Comparison of ENCODE assay signal across 8 cellular contexts in genomic region chr11:65355776-65356393, GRCh38. TPM values are rescaled to one million over a fixed set of nuclear protein-coding genes. Genes with fewer than 3 reads are reported as not detected.
DNase-seq lines count a peak whose midpoint lies in the region; ATAC-seq and TF ChIP-seq lines count a peak whose summit lies in the region.

No MANE protein-coding gene starts in this region.

- no peak overlapping the region for H2BK5ac ChIP-seq in mesenchymal stem cell (ENCODE audit: low read depth, low read length, poor library complexity, severe bottlenecking)

- H3K9ac ChIP-seq in mesenchymal stem cell (ENCODE audit: low read length), result peak overlapping the region; percentile 55

- H3K23ac ChIP-seq in mesenchymal stem cell (ENCODE audit: low read length in 2 of 2), result peak overlapping the region in 1 of 2 experiments; percentile 74

- peaks cover 2% of the 10 kb centered on the region for H3K79me1 ChIP-seq in mesenchymal stem cell (replicated peaks; ENCODE audit: low read length, poor library complexity, severe bottlenecking)

- no peak overlapping the region for H3K18ac ChIP-seq in mesenchymal stem cell (ENCODE audit: low read depth in 1 of 2, low read length in 2 of 2)

- 31% methylated on average over 35 of the region's 35 CpGs for WGBS in mesenchymal stem cell
- WGBS in tibial nerve, 2 donors, result 38% methylated on average over 19 to 23 of the region's 35 CpGs

- peaks cover 30% of the 10 kb centered on the region for H3K36me3 Mint-ChIP-seq in activated T-cell treated with anti-CD3 and anti-CD28 coated beads, Interleukin-2, amount 50 U/mL, for 24 hours (ENCODE audit: low read depth)
- peaks cover 18% of the 10 kb centered on the region for H3K36me3 Mint-ChIP-seq in central memory CD8-positive, alpha-beta T cell (ENCODE audit: insufficient read depth)

- peaks cover 17% of the 10 kb centered on the region for H3K4me1 Mint-ChIP-seq in activated T-cell treated with anti-CD3 and anti-CD28 coated beads, Interleukin-2, amount 50 U/mL, for 24 hours (ENCODE audit: low read depth)
- H3K4me1 Mint-ChIP-seq in central memory CD8-positive, alpha-beta T cell, result peaks cover 21% of the 10 kb centered on the region

- no peak for DNase-seq in activated T-cell treated with anti-CD3 and anti-CD28 coated beads, Interleukin-2, amount 50 U/mL, for 24 hours
- no peak for DNase-seq in activated T-cell treated with anti-CD3 and anti-CD28 coated beads, Interleukin-2, amount 50 U/mL, for 1 hour
- DNase-seq in central memory CD8-positive, alpha-beta T cell (ENCODE audit: low spot score in 2 of 2), result no peak
- DNase-seq in mesenchymal stem cell (peak; percentile 50), tibial nerve (ENCODE audit: low spot score in 2 of 2) (no peak), RKO (ENCODE audit: low spot score) (no peak)
- no peak for DNase-seq in stimulated activated CD4-positive, alpha-beta T cell treated with anti-CD3 and anti-CD28 coated beads, Interleukin-2, amount 100 ng/mL, for 24 hours

- H2AK5ac ChIP-seq in mesenchymal stem cell (ENCODE audit: low read length, severe bottlenecking), result no peak overlapping the region

- H4K91ac ChIP-seq in mesenchymal stem cell (ENCODE audit: low read length), result no peak overlapping the region

- no peak overlapping the region for H2BK120ac ChIP-seq in mesenchymal stem cell (ENCODE audit: low read depth, low read length)

- TF ChIP-seq POLR2A in tibial nerve (IDR thresholded peaks at IDR 0.05), result no peak

- no peaks in the 10 kb centered on the region for H3K27me3 Mint-ChIP-seq in activated T-cell treated with anti-CD3 and anti-CD28 coated beads, Interleukin-2, amount 50 U/mL, for 24 hours
- no peaks in the 10 kb centered on the region for H3K27me3 Mint-ChIP-seq in central memory CD8-positive, alpha-beta T cell

- H3K4me3 ChIP-seq in mesenchymal stem cell (ENCODE audit: insufficient read depth in 1 of 2, low read depth in 1 of 2, low read length in 2 of 2), result peak overlapping the region in 1 of 2 experiments; percentile 77
- H3K4me3 ChIP-seq in tibial nerve, result peak overlapping the region; percentile 34 to 83 (median 66)

- TF ChIP-seq CTCF in tibial nerve (IDR thresholded peaks at IDR 0.05), result no peak

- no peak overlapping the region for H3K27ac ChIP-seq in mesenchymal stem cell (ENCODE audit: low read length, poor library complexity, severe bottlenecking)
- H3K27ac ChIP-seq in tibial nerve, result peak overlapping the region in 1 of 4 donors; percentile 85

- H3K4me1 ChIP-seq in mesenchymal stem cell (ENCODE audit: control insufficient read depth, insufficient read depth, low read depth, low read length), result peaks cover 16% of the 10 kb centered on the region
- H3K4me1 ChIP-seq in tibial nerve, result peaks cover 0 to 26% (median 9%) of the 10 kb centered on the region in 4 donors

- no peak for TF ChIP-seq EP300 in tibial nerve (IDR thresholded peaks at IDR 0.05)

- no peak overlapping the region for H2AFZ ChIP-seq in mesenchymal stem cell (ENCODE audit: low read depth, low read length)

- H3K9me3 ChIP-seq in mesenchymal stem cell (ENCODE audit: control insufficient read depth, low read length) (no peaks in the 10 kb centered on the region), tibial nerve (no peaks in the 10 kb centered on the region)

- no peak for ATAC-seq in central memory CD8-positive, alpha-beta T cell (replicated peaks; ENCODE audit: extremely low read depth, poor library complexity, severe bottlenecking)
- ATAC-seq in HG03095 (IDR thresholded peaks at IDR 0.05; ENCODE audit: unreplicated experiment), result no peak

- H3K27ac Mint-ChIP-seq in activated T-cell treated with anti-CD3 and anti-CD28 coated beads, Interleukin-2, amount 50 U/mL, for 24 hours, result peak overlapping the region; percentile 78
- peak overlapping the region; percentile 88 for H3K27ac Mint-ChIP-seq in central memory CD8-positive, alpha-beta T cell (ENCODE audit: low read depth)

- no peak overlapping the region for H4K8ac ChIP-seq in mesenchymal stem cell (ENCODE audit: low read length)

- H3K27me3 ChIP-seq in mesenchymal stem cell (ENCODE audit: control insufficient read depth in 1 of 2, insufficient read depth in 1 of 2, low read length in 2 of 2), result peaks cover 21 to 25% of the 10 kb centered on the region in 2 experiments
- peaks cover 0 to 6% of the 10 kb centered on the region in 2 donors for H3K27me3 ChIP-seq in tibial nerve

- H3K4me2 ChIP-seq in mesenchymal stem cell (ENCODE audit: low read length, poor library complexity, severe bottlenecking), result no peak overlapping the region

- peaks cover 23 to 27% of the 10 kb centered on the region in 2 experiments for H3K36me3 ChIP-seq in mesenchymal stem cell (ENCODE audit: control insufficient read depth in 1 of 2, insufficient read depth in 2 of 2, low read depth in 1 of 2, low read length in 2 of 2)
- peaks cover 0 to 19% (median 0%) of the 10 kb centered on the region in 3 donors for H3K36me3 ChIP-seq in tibial nerve

- H2BK15ac ChIP-seq in mesenchymal stem cell (ENCODE audit: low read depth, poor library complexity, severe bottlenecking), result no peak overlapping the region

- H3K14ac ChIP-seq in mesenchymal stem cell (ENCODE audit: low read length in 2 of 2), result no peak overlapping the region

- no peak overlapping the region for H3K4ac ChIP-seq in mesenchymal stem cell (ENCODE audit: low read depth in 1 of 2, low read length in 2 of 2)

- no peaks in the 10 kb centered on the region for H3K9me3 Mint-ChIP-seq in activated T-cell treated with anti-CD3 and anti-CD28 coated beads, Interleukin-2, amount 50 U/mL, for 24 hours
- H3K9me3 Mint-ChIP-seq in central memory CD8-positive, alpha-beta T cell, result no peaks in the 10 kb centered on the region

- H2BK12ac ChIP-seq in mesenchymal stem cell (ENCODE audit: low read length in 2 of 2), result no peak overlapping the region

- H3K4me3 Mint-ChIP-seq in activated T-cell treated with anti-CD3 and anti-CD28 coated beads, Interleukin-2, amount 50 U/mL, for 24 hours, result peak overlapping the region; percentile 79
- H3K4me3 Mint-ChIP-seq in central memory CD8-positive, alpha-beta T cell, result peak overlapping the region; percentile 91

RNA-seq across cellular contexts. Expression of gene TIGD3, which starts 1.3 kb away (rescaled TPM):
- 0.06 TPM for polyA plus RNA-seq in mesenchymal stem cell (2013, experiment 1 of 2)
- 0.05 TPM for polyA plus RNA-seq in mesenchymal stem cell (2013, experiment 2 of 2)
- under 1 TPM in 2 of 4 donors, not detected in 2; 0.30 to 0.59 TPM for total RNA-seq in tibial nerve

RNA-seq across cellular contexts. Expression of gene DPF2, which starts 22.2 kb away (rescaled TPM):
- polyA plus RNA-seq in mesenchymal stem cell (2013, experiment 1 of 2), result 52.4 TPM
- 46.0 TPM for polyA plus RNA-seq in mesenchymal stem cell (2013, experiment 2 of 2)
- total RNA-seq in tibial nerve, result 10 to 100 TPM; 44.7 to 47.6 (median 46.2) TPM

RNA-seq across cellular contexts. Expression of gene SLC25A45, which starts 26.6 kb away (rescaled TPM):
- 2.2 TPM for polyA plus RNA-seq in mesenchymal stem cell (2013, experiment 1 of 2)
- 1.9 TPM for polyA plus RNA-seq in mesenchymal stem cell (2013, experiment 2 of 2)
- 10 to 100 TPM in 2 of 4 donors, 1 to 10 TPM in 2; 1.8 to 22.5 (median 8.5) TPM for total RNA-seq in tibial nerve

RNA-seq across cellular contexts. Expression of gene FRMD8, which starts 30.6 kb away (rescaled TPM):
- 24.6 TPM for polyA plus RNA-seq in mesenchymal stem cell (2013, experiment 1 of 2)
- polyA plus RNA-seq in mesenchymal stem cell (2013, experiment 2 of 2), result 25.1 TPM
- total RNA-seq in tibial nerve, result 100 to 1,000 TPM in 3 of 4 donors, 10 to 100 TPM in 1; 96.5 to 226 (median 128) TPM

RNA-seq across cellular contexts. Expression of gene CDC42EP2, which starts 41.2 kb away (rescaled TPM):
- 22.3 TPM for polyA plus RNA-seq in mesenchymal stem cell (2013, experiment 1 of 2)
- 21.3 TPM for polyA plus RNA-seq in mesenchymal stem cell (2013, experiment 2 of 2)
- 10 to 100 TPM; 10.4 to 39.6 (median 24.9) TPM for total RNA-seq in tibial nerve
